In the genomic region with DNA sequence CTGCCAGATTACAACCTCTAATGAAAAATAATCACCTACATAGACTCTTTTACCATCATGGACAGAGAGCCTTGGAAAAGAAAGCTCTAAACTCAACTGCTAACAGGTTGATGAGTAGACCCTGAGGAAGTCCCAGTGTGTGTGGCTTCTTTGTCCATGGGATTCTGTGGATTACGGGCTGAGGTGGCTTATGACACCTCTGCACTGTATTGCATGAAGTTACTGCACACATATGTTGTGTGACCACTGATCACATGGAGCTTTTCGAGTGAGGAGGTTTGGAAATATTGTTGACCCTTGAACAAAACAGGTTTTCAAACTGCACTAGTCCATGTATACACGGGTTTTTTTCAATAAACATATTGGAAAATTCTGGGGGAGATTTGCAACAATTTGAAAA, we compare ENCODE assay signal across 30 cellular contexts.
"Had no signal": no experiment of that assay in that cellular context is flagged by ENCODE, and none has a peak within 500 bp of the region (broad histone marks: within the 10 kb centered on the region; RNA-seq: fewer than 3 reads in every experiment).

No MANE protein-coding gene starts in this region.

- DNase-seq: hypothalamus; immature natural killer cell; kidney; left colon; left lung; lower lobe of right lung; mammary epithelial cell; mesendoderm; naive B cell; natural killer cell; nephron progenitor cell; occipital lobe; right cardiac atrium; stimulated activated CD4-positive, alpha-beta T cell treated with anti-CD3 and anti-CD28 coated beads, Interleukin-1b, Interleukin-23, amount 100 ng/mL, for 48 hours; stimulated activated CD4-positive, alpha-beta T cell treated with anti-CD3 and anti-CD28 coated beads, Interleukin-2, amount 100 ng/mL, for 48 hours; stimulated activated CD4-positive, alpha-beta T cell treated with anti-CD3 and anti-CD28 coated beads, Interleukin-4, amount 100 ng/mL, for 4 hours; stimulated activated CD8-positive, alpha-beta memory T cell treated with anti-CD3 and anti-CD28 coated beads, Interleukin-4, amount 100 ng/mL, for 48 hours; stimulated activated naive CD4-positive, alpha-beta T cell treated with Interleukin-2 at 50 U/mL for 16 hours; stomach; testis; thyroid gland; transverse colon; upper lobe of right lung had no signal

- ATAC-seq: left colon; left lung; lower lobe of right lung; natural killer cell; right cardiac atrium; sciatic nerve; stimulated activated memory B cell treated with anti-CD40 and anti-IgM and Interleukin-4, amounts not matched to agents 10 μg/mL and 1 μg/mL and 100 μg/mL, for 72 hours; upper lobe of right lung had no signal

- H3K27me3 ChIP-seq: left lung, neural progenitor cell, neutrophil, stomach, testis, thyroid gland, transverse colon, upper lobe of right lung had no signal

- H3K36me3 Mint-ChIP-seq: immature natural killer cell; naive B cell; natural killer cell; stimulated activated memory B cell treated with anti-CD40 and anti-IgM and Interleukin-4, amounts not matched to agents 10 μg/mL and 1 μg/mL and 100 μg/mL, for 72 hours had no signal

- H3K9ac ChIP-seq: neural progenitor cell, parathyroid adenoma had no signal

- H3K4me3 Mint-ChIP-seq: immature natural killer cell; mesothelial cell of epicardium; naive B cell; natural killer cell; nephron progenitor cell; neural progenitor cell; stimulated activated memory B cell treated with anti-CD40 and anti-IgM and Interleukin-4, amounts not matched to agents 10 μg/mL and 1 μg/mL and 100 μg/mL, for 72 hours had no signal

- H3K4me1 Mint-ChIP-seq: immature natural killer cell; naive B cell; natural killer cell; stimulated activated memory B cell treated with anti-CD40 and anti-IgM and Interleukin-4, amounts not matched to agents 10 μg/mL and 1 μg/mL and 100 μg/mL, for 72 hours had no signal

- H3K27ac Mint-ChIP-seq: immature natural killer cell; mesothelial cell of epicardium; naive B cell; natural killer cell; neural progenitor cell; stimulated activated memory B cell treated with anti-CD40 and anti-IgM and Interleukin-4, amounts not matched to agents 10 μg/mL and 1 μg/mL and 100 μg/mL, for 72 hours had no signal

- H3K27ac ChIP-seq: left lung, lower lobe of right lung, neural progenitor cell, neutrophil, parathyroid adenoma, skin epidermis, stomach, testis, thyroid gland, upper lobe of right lung had no signal

- H3K9me3 Mint-ChIP-seq: immature natural killer cell; mesothelial cell of epicardium; naive B cell; natural killer cell; nephron progenitor cell; neural progenitor cell; stimulated activated memory B cell treated with anti-CD40 and anti-IgM and Interleukin-4, amounts not matched to agents 10 μg/mL and 1 μg/mL and 100 μg/mL, for 72 hours had no signal

- H3K4me1 ChIP-seq: testis had no signal

- H3K36me3 ChIP-seq: left lung, lower lobe of right lung, neural progenitor cell, neutrophil, stomach, thyroid gland, transverse colon, upper lobe of right lung had no signal

- H2AFZ ChIP-seq: neural progenitor cell, parathyroid adenoma had no signal

- H3K9me3 ChIP-seq: left lung, lower lobe of right lung, neutrophil, stomach, testis, thyroid gland, transverse colon, upper lobe of right lung had no signal

- H3K79me2 ChIP-seq: parathyroid adenoma had no signal

- H3K4me3 ChIP-seq: left lung, lower lobe of right lung, neural progenitor cell, skin epidermis, stomach, testis, thyroid gland, transverse colon, upper lobe of right lung had no signal

- H3K4me2 ChIP-seq: neural progenitor cell had no signal
